13 cellular contexts compared by ENCODE assay signal in genomic region chr4:10094841-10095240, GRCh38. TPM values are rescaled to one million over a fixed set of nuclear protein-coding genes. Genes with fewer than 3 reads are reported as not detected.
DNase-seq lines count a peak whose midpoint lies in the region; ATAC-seq lines count a peak whose summit lies in the region.
"Had no signal": no experiment of that assay in that cellular context is flagged by ENCODE, and none has a peak within 500 bp of the region (broad histone marks: within the 10 kb centered on the region; RNA-seq: fewer than 3 reads in every experiment).

No MANE protein-coding gene starts in this region.

- H3K27ac Mint-ChIP-seq in activated CD4-positive, alpha-beta T cell treated with anti-CD3 and anti-CD28 coated beads, Interleukin-2, amount 10 ng/mL, durations not matched to agents 7 days and 5 days: peak overlapping the region; percentile 31
- H3K27ac Mint-ChIP-seq in activated naive CD8-positive, alpha-beta T cell treated with anti-CD3 and anti-CD28 coated beads for 36 hours: peak overlapping the region; percentile 91
- peak overlapping the region; percentile 93 to 98 (median 97) for H3K27ac Mint-ChIP-seq in immature natural killer cell
- H3K27ac Mint-ChIP-seq: progenitor cell of endocrine pancreas had no signal

- peak overlapping the region; percentile 16 for H3K4me3 ChIP-seq in thymus (ENCODE audit: low read length)
- H3K4me3 ChIP-seq: A549 had no signal

- no peak for DNase-seq in activated CD4-positive, alpha-beta T cell treated with anti-CD3 and anti-CD28 coated beads, Interleukin-2, amount 10 ng/mL, durations not matched to agents 7 days and 5 days
- no peak for DNase-seq in activated CD4-positive, alpha-beta T cell treated with anti-CD3 and anti-CD28 coated beads, Interleukin-2, amount 50 U/mL, for 4 hours
- no peak for DNase-seq in activated naive CD8-positive, alpha-beta T cell treated with anti-CD3 and anti-CD28 coated beads for 36 hours
- DNase-seq in immature natural killer cell (peak in 2 of 3 donors; percentile 47 to 51), COLO829 (ENCODE audit: low spot score) (no peak), head of caudate nucleus (no peak)
- DNase-seq: activated gamma-delta T cell, HCEC 1CT, NCI-H1105 had no signal

- no peaks in the 10 kb centered on the region for H3K27me3 Mint-ChIP-seq in activated CD4-positive, alpha-beta T cell treated with anti-CD3 and anti-CD28 coated beads, Interleukin-2, amount 10 ng/mL, durations not matched to agents 7 days and 5 days
- H3K27me3 Mint-ChIP-seq in activated naive CD8-positive, alpha-beta T cell treated with anti-CD3 and anti-CD28 coated beads for 36 hours: no peaks in the 10 kb centered on the region
- peaks cover 4 to 30% (median 14%) of the 10 kb centered on the region in 3 donors for H3K27me3 Mint-ChIP-seq in immature natural killer cell (ENCODE audit: low read depth in 3 of 3)
- H3K27me3 Mint-ChIP-seq: progenitor cell of endocrine pancreas had no signal

- no peaks in the 10 kb centered on the region for H3K9me3 Mint-ChIP-seq in activated CD4-positive, alpha-beta T cell treated with anti-CD3 and anti-CD28 coated beads, Interleukin-2, amount 10 ng/mL, durations not matched to agents 7 days and 5 days
- H3K9me3 Mint-ChIP-seq in activated naive CD8-positive, alpha-beta T cell treated with anti-CD3 and anti-CD28 coated beads for 36 hours: no peaks in the 10 kb centered on the region
- H3K9me3 Mint-ChIP-seq in immature natural killer cell: no peaks in the 10 kb centered on the region

- H3K27ac ChIP-seq in thymus (ENCODE audit: low read depth): peak overlapping the region; percentile 74

- ATAC-seq in GM18858 (IDR thresholded peaks at IDR 0.05; ENCODE audit: unreplicated experiment): no peak
- ATAC-seq: A549 had no signal

- H3K9me3 ChIP-seq in thymus (ENCODE audit: control insufficient read depth): no peaks in the 10 kb centered on the region
- H3K9me3 ChIP-seq: A549 had no signal

- H3K36me3 ChIP-seq in thymus (ENCODE audit: control insufficient read depth, insufficient read depth): peaks cover 89% of the 10 kb centered on the region

- POLR2A ChIA-PET in activated CD4-positive, alpha-beta T cell treated with anti-CD3 and anti-CD28 coated beads, Interleukin-2, amount 10 ng/mL, durations not matched to agents 7 days and 5 days (lab: Charles Lee): interaction anchor here (0.6 kb wide), 1 partner anchor 36 kb away, joined by 3 read pairs; no protein-coding TSS in a partner anchor

- intact Hi-C loops in head of caudate nucleus (cut with DNase I): no loop called here

- no peak overlapping the region for H3K4me3 Mint-ChIP-seq in activated CD4-positive, alpha-beta T cell treated with anti-CD3 and anti-CD28 coated beads, Interleukin-2, amount 10 ng/mL, durations not matched to agents 7 days and 5 days
- H3K4me3 Mint-ChIP-seq in activated naive CD8-positive, alpha-beta T cell treated with anti-CD3 and anti-CD28 coated beads for 36 hours: peak overlapping the region; percentile 56
- peak overlapping the region; percentile 64 to 83 (median 73) for H3K4me3 Mint-ChIP-seq in immature natural killer cell

- H3K4me1 ChIP-seq in thymus (ENCODE audit: control insufficient read depth, insufficient read depth, low read length): peaks cover 75% of the 10 kb centered on the region

- peaks cover 86% of the 10 kb centered on the region for H3K36me3 Mint-ChIP-seq in activated CD4-positive, alpha-beta T cell treated with anti-CD3 and anti-CD28 coated beads, Interleukin-2, amount 10 ng/mL, durations not matched to agents 7 days and 5 days (ENCODE audit: low read depth)
- peaks cover 53% of the 10 kb centered on the region for H3K36me3 Mint-ChIP-seq in activated naive CD8-positive, alpha-beta T cell treated with anti-CD3 and anti-CD28 coated beads for 36 hours
- peaks cover 12 to 46% (median 13%) of the 10 kb centered on the region in 3 donors for H3K36me3 Mint-ChIP-seq in immature natural killer cell

- WGBS in thymus: 6% methylated on average over 13 of the region's 13 CpGs

- CTCF ChIA-PET in activated CD4-positive, alpha-beta T cell treated with anti-CD3 and anti-CD28 coated beads, Interleukin-2, amount 10 ng/mL, durations not matched to agents 7 days and 5 days (lab: Charles Lee): interaction anchor here (2.5 kb wide), 1 partner anchor 23 kb away, joined by 7 read pairs; no protein-coding TSS in a partner anchor

- peaks cover 89% of the 10 kb centered on the region for H3K4me1 Mint-ChIP-seq in activated CD4-positive, alpha-beta T cell treated with anti-CD3 and anti-CD28 coated beads, Interleukin-2, amount 10 ng/mL, durations not matched to agents 7 days and 5 days
- H3K4me1 Mint-ChIP-seq in activated naive CD8-positive, alpha-beta T cell treated with anti-CD3 and anti-CD28 coated beads for 36 hours: peaks cover 81% of the 10 kb centered on the region
- H3K4me1 Mint-ChIP-seq in immature natural killer cell: peaks cover 94 to 98% of the 10 kb centered on the region in 2 donors

- H3K27me3 ChIP-seq in thymus (ENCODE audit: control insufficient read depth, insufficient read depth): no peaks in the 10 kb centered on the region

RNA-seq across cellular contexts. Expression of gene WDR1, which starts 21.8 kb away (rescaled TPM):
- 100 to 1,000 TPM; 452 to 454 TPM for total RNA-seq in activated CD4-positive, alpha-beta T cell treated with anti-CD3 and anti-CD28 coated beads, Interleukin-2, amount 10 ng/mL, durations not matched to agents 7 days and 5 days
- 100 to 1,000 TPM; 372 to 385 TPM for total RNA-seq in activated naive CD8-positive, alpha-beta T cell treated with anti-CD3 and anti-CD28 coated beads for 36 hours
- polyA plus RNA-seq in immature natural killer cell: 100 to 1,000 TPM; 339 to 509 (median 401) TPM
- 141 TPM for polyA plus RNA-seq in thymus

Comparison
In these comparisons a context has a peak if more than half of its experiments do, and no peak if none do; other contexts are left out.
1. DNase-seq: peak in immature natural killer cell (2 of 3); none in activated CD4-positive, alpha-beta T cell treated with anti-CD3 and anti-CD28 coated beads, Interleukin-2, amount 10 ng/mL, durations not matched to agents 7 days and 5 days (single experiment), activated CD4-positive, alpha-beta T cell treated with anti-CD3 and anti-CD28 coated beads, Interleukin-2, amount 50 U/mL, for 4 hours (0 of 2), activated naive CD8-positive, alpha-beta T cell treated with anti-CD3 and anti-CD28 coated beads for 36 hours (single experiment), COLO829 (single experiment) and head of caudate nucleus (0 of 42).
2. H3K27ac Mint-ChIP-seq: peak in every context shown above with its lines; median percentile 97 in immature natural killer cell; 91 in activated naive CD8-positive, alpha-beta T cell treated with anti-CD3 and anti-CD28 coated beads for 36 hours; 31 in activated CD4-positive, alpha-beta T cell treated with anti-CD3 and anti-CD28 coated beads, Interleukin-2, amount 10 ng/mL, durations not matched to agents 7 days and 5 days.